ENCODE assay signal across 10 cellular contexts in the genomic region with DNA sequence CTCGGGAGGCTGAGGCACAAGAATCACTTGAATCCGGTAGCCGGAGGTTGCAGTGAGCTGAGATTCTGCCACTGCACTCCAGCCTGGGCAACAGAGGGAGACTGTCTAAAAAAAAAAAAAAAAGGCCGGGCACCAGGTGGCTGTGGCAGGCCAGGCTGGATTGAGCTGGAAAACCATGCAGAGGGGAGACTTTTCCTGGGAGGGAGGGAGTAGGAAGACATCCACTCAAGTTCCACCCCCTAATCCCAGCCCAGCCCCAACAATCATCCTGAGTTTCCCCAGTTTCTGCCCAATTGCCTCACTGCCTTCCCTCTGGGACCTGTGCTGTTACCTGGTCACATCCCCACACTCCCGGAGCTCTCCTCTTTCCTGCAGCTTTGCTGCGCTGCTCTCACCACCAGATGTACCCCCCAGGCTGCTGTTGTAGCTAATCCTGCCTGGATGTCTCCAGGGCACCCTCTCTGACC. TPM values are rescaled to one million over a fixed set of nuclear protein-coding genes. Genes with fewer than 3 reads are reported as not detected.
DNase-seq lines count a peak whose midpoint lies in the region; ATAC-seq and TF ChIP-seq lines count a peak whose summit lies in the region.
"Had no signal": no experiment of that assay in that cellular context is flagged by ENCODE, and none has a peak within 500 bp of the region (broad histone marks: within the 10 kb centered on the region; RNA-seq: fewer than 3 reads in every experiment).

No MANE protein-coding gene starts in this region.

- peak overlapping the region; percentile 36 to 91 for H3K27ac ChIP-seq in ovary
- H3K27ac ChIP-seq: epithelial cell of prostate had no signal

- H3K27me3 ChIP-seq in ovary = no peaks in the 10 kb centered on the region
- H3K27me3 ChIP-seq: neutrophil had no signal

- peaks cover 16 to 20% (median 18%) of the 10 kb centered on the region in 3 donors for H3K4me1 Mint-ChIP-seq in T-cell

- H3K27me3 Mint-ChIP-seq in T-cell = no peaks in the 10 kb centered on the region

- no peak for TF ChIP-seq EP300 in ovary (IDR thresholded peaks at IDR 0.05)

- H3K4me3 ChIP-seq in ovary = no peak overlapping the region

- no peaks in the 10 kb centered on the region for H3K36me3 ChIP-seq in ovary
- H3K36me3 ChIP-seq: neutrophil had no signal

- peak overlapping the region; percentile 29 to 66 for H3K27ac Mint-ChIP-seq in T-cell

- no peak for TF ChIP-seq CTCF in ovary (IDR thresholded peaks at IDR 0.05)

- peaks cover 2% of the 10 kb centered on the region for H3K4me1 ChIP-seq in ovary (ENCODE audit: insufficient read depth)

- POLR2A ChIA-PET in T-cell (lab: Charles Lee) = interaction anchor here in 1 of 2 donors (0.9 kb wide), 1 partner anchor 16 kb away, joined by 4 read pairs; no protein-coding TSS in a partner anchor

- H3K9me3 ChIP-seq in ovary = no peaks in the 10 kb centered on the region
- H3K9me3 ChIP-seq: neutrophil had no signal

- intact Hi-C loops in ovary (cut with DNase I) = loop anchor here in 1 of 4 donors (2.0 kb wide), 1 partner anchor 16 kb away; no protein-coding TSS in a partner anchor

- TF ChIP-seq POLR2A in ovary (IDR thresholded peaks at IDR 0.05) = no peak

- no peaks in the 10 kb centered on the region for H3K36me3 Mint-ChIP-seq in T-cell

- CTCF ChIA-PET in T-cell (lab: Charles Lee) = interaction anchor here in 1 of 2 donors (0.7 kb wide), 1 partner anchor 240 kb away, joined by 7 read pairs; no protein-coding TSS in a partner anchor

- DNase-seq in DMS 273 (lab: John Stamatoyannopoulos, UW; ENCODE audit: unreplicated experiment) = peak; percentile 79
- DNase-seq in NCI-H1105 treated with DMSO at 0.1 percent for 48 hours (lab: John Stamatoyannopoulos, UW) = peak; percentile 35
- DNase-seq in T-cell = no peak
- DNase-seq in ovary = peak in 1 of 5 donors; percentile 47
- DNase-seq in NCI-H128 (lab: John Stamatoyannopoulos, UW; ENCODE audit: unreplicated experiment) = no peak
- no peak for DNase-seq in epidermal melanocyte (ENCODE audit: insufficient read length, low spot score)

- no peaks in the 10 kb centered on the region for H3K9me3 Mint-ChIP-seq in T-cell

- ATAC-seq in T-cell (replicated peaks in 1 of 4) (no peak), HG02588 (IDR thresholded peaks at IDR 0.05; ENCODE audit: unreplicated experiment) (no peak), GM21786 (IDR thresholded peaks at IDR 0.05; ENCODE audit: unreplicated experiment) (no peak)

- WGBS in ovary, 3 donors = 55 to 69% (median 60%) methylated on average over 6 of the region's 6 CpGs

- peak overlapping the region in 1 of 3 donors; percentile 4 for H3K4me3 Mint-ChIP-seq in T-cell

RNA-seq across cellular contexts. Expression of gene TSPYL2, which starts 9.0 kb away (rescaled TPM):
- total RNA-seq in T-cell = 100 to 1,000 TPM; 126 to 253 (median 141) TPM
- 100 to 1,000 TPM; 104 to 232 (median 166) TPM for total RNA-seq in ovary
- 100 to 1,000 TPM; 167 to 185 TPM for polyA plus RNA-seq in ovary

RNA-seq across cellular contexts. Expression of gene KANTR, which starts 20.8 kb away (rescaled TPM):
- total RNA-seq in T-cell = 10 to 100 TPM; 14.9 to 21.2 (median 17.0) TPM
- 10 to 100 TPM; 12.8 to 21.0 (median 15.3) TPM for total RNA-seq in ovary
- 1 to 10 TPM; 7.5 to 8.4 TPM for polyA plus RNA-seq in ovary

RNA-seq across cellular contexts. Expression of gene GPR173, which starts 24.6 kb away (rescaled TPM):
- total RNA-seq in T-cell = under 1 TPM in 4 of 5 donors, not detected in 1; 0.12 to 0.50 (median 0.17) TPM
- 10 to 100 TPM in 3 of 7 donors, 1 to 10 TPM in 4; 2.9 to 15.6 (median 8.4) TPM for total RNA-seq in ovary
- 1 to 10 TPM; 4.0 to 4.1 TPM for polyA plus RNA-seq in ovary

Comparison
In these comparisons a context has a peak if more than half of its experiments do, and no peak if none do; other contexts are left out.
1. DNase-seq: peak in DMS 273 (single experiment) and NCI-H1105 treated with DMSO at 0.1 percent for 48 hours (single experiment); none in T-cell (0 of 34), NCI-H128 (single experiment) and epidermal melanocyte (single experiment).